Comparison of ENCODE assay signal across 19 cellular contexts in genomic region chr4:169135776-169136175, GRCh38.
A peak's percentile ranks its signal among the peaks of the same experiment; 100 is the strongest.
DNase-seq lines count a peak whose midpoint lies in the region; ATAC-seq and TF ChIP-seq lines count a peak whose summit lies in the region.
"Had no signal": no experiment of that assay in that cellular context is flagged by ENCODE, and none has a peak within 500 bp of the region (broad histone marks: within the 10 kb centered on the region; RNA-seq: fewer than 3 reads in every experiment).

No MANE protein-coding gene starts in this region.

- H3K4me2 ChIP-seq in GM23338, result no peak overlapping the region
- H3K4me2 ChIP-seq: BLaER1 had no signal

- peaks cover 31% of the 10 kb centered on the region for H3K36me3 Mint-ChIP-seq in GM23338 (ENCODE audit: low read depth)
- peaks cover 47% of the 10 kb centered on the region for H3K36me3 Mint-ChIP-seq in nephron (ENCODE audit: low read depth)
- H3K36me3 Mint-ChIP-seq: CD4-positive, alpha-beta memory T cell had no signal

- ATAC-seq in GM23338 (no peak), thoracic aorta (ENCODE audit: insufficient number of reproducible peaks, low FRiP score, low read depth) (no peak), GM21360 (IDR thresholded peaks at IDR 0.05; ENCODE audit: unreplicated experiment) (no peak)
- ATAC-seq: Right ventricle myocardium inferior had no signal

- TF ChIP-seq CTCF in GM23338 (conservative IDR thresholded peaks at IDR 0.05; ENCODE audit: low read depth in 2 of 2) (no peak), nephron (IDR thresholded peaks at IDR 0.05; ENCODE audit: unreplicated experiment in 3 of 3) (no peak), thoracic aorta (IDR thresholded peaks at IDR 0.05) (no peak), esophagus muscularis mucosa (IDR thresholded peaks at IDR 0.05) (no peak)

- no peak for TF ChIP-seq EP300 in esophagus muscularis mucosa (IDR thresholded peaks at IDR 0.05)

- H3K79me2 ChIP-seq in GM23338 (replicated peaks; ENCODE audit: insufficient read depth), result no peaks in the 10 kb centered on the region

- TF ChIP-seq POLR2A in esophagus muscularis mucosa (IDR thresholded peaks at IDR 0.05; ENCODE audit: low read depth), result no peak

- H3K9me3 ChIP-seq in thoracic aorta, result no peaks in the 10 kb centered on the region
- no peaks in the 10 kb centered on the region for H3K9me3 ChIP-seq in esophagus muscularis mucosa
- H3K9me3 ChIP-seq: BLaER1, HAP-1 had no signal

- H3K9me2 ChIP-seq in GM23338 (ENCODE audit: insufficient read depth), result no peaks in the 10 kb centered on the region

- intact Hi-C loops in esophagus muscularis mucosa (cut with DNase I), result no loop called here

- H3F3A ChIP-seq in GM23338 (replicated peaks; ENCODE audit: low read depth), result no peaks in the 10 kb centered on the region

- H3K27me3 Mint-ChIP-seq in GM23338 (ENCODE audit: insufficient read depth, low read depth, poor library complexity) (peaks cover 1% of the 10 kb centered on the region), nephron (ENCODE audit: low read depth) (no peaks in the 10 kb centered on the region)

- H3K27me3 ChIP-seq in GM23338 (ENCODE audit: insufficient read depth) (no peaks in the 10 kb centered on the region), thoracic aorta (replicated peaks; ENCODE audit: insufficient read depth) (no peaks in the 10 kb centered on the region), esophagus muscularis mucosa (no peaks in the 10 kb centered on the region)
- H3K27me3 ChIP-seq: BLaER1 had no signal

- H3K4me1 Mint-ChIP-seq in GM23338, result peaks cover 2% of the 10 kb centered on the region; the same call in 2 of the 3 replicates
- peaks cover 24% of the 10 kb centered on the region for H3K4me1 Mint-ChIP-seq in nephron
- H3K4me1 Mint-ChIP-seq: CD4-positive, alpha-beta memory T cell had no signal

- H2AFZ ChIP-seq in GM23338, result no peak overlapping the region
- H2AFZ ChIP-seq: GM23248 had no signal

- no peak overlapping the region for H3K4me3 ChIP-seq in GM23338
- no peak overlapping the region for H3K4me3 ChIP-seq in thoracic aorta
- H3K4me3 ChIP-seq in esophagus muscularis mucosa, result no peak overlapping the region
- H3K4me3 ChIP-seq: BLaER1, GM23248, HAP-1 had no signal

- 0 out of 2 replicates have a peak overlapping the region, but pooled peaks have one; percentile 60 for H3K27ac ChIP-seq in GM23338 (ENCODE audit: low read depth)
- H3K27ac ChIP-seq in cingulate gyrus (ENCODE audit: low read depth, low read length), result peak overlapping the region; percentile 49
- H3K27ac ChIP-seq in thoracic aorta, result peak overlapping the region; percentile 45 to 77
- H3K27ac ChIP-seq in esophagus muscularis mucosa (replicated peaks in 1 of 4), result no peak overlapping the region
- H3K27ac ChIP-seq: BLaER1, GM23248 had no signal

- no peak overlapping the region for H3K4me3 Mint-ChIP-seq in GM23338
- H3K4me3 Mint-ChIP-seq in nephron, result no peak overlapping the region
- H3K4me3 Mint-ChIP-seq: CD4-positive, alpha-beta memory T cell had no signal

- H3K36me3 ChIP-seq in GM23338 (ENCODE audit: insufficient read depth), result no peaks in the 10 kb centered on the region
- no peaks in the 10 kb centered on the region for H3K36me3 ChIP-seq in thoracic aorta
- peaks cover 0 to 34% (median 15%) of the 10 kb centered on the region in 4 donors for H3K36me3 ChIP-seq in esophagus muscularis mucosa

- no peak for DNase-seq in GM23338 (ENCODE audit: low spot score)
- no peak for DNase-seq in thoracic aorta (ENCODE audit: low spot score)
- no peak for DNase-seq in esophagus muscularis mucosa (ENCODE audit: extremely low spot score)
- no peak for DNase-seq in NCI-H2196 treated with DMSO at 0.1 percent for 48 hours (lab: John Stamatoyannopoulos, UW; ENCODE audit: unreplicated experiment)
- DNase-seq: CD4-positive, alpha-beta memory T cell; DMS153; GM23248; Kasumi-1; NCI-H1694 treated with DMSO at 0.1 percent for 48 hours; NCI-H2081 treated with DMSO at 0.1 percent for 48 hours; NCI-H446 treated with DMSO at 0.1 percent for 48 hours; NCI-H526 treated with DMSO at 0.1 percent for 48 hours; OCI-M1 had no signal

- no peaks in the 10 kb centered on the region for H4K20me1 ChIP-seq in GM23338 (replicated peaks; ENCODE audit: insufficient read depth)
- H4K20me1 ChIP-seq: BLaER1 had no signal

- H3K27ac Mint-ChIP-seq in GM23338, result no peak overlapping the region
- H3K27ac Mint-ChIP-seq in nephron, result peak overlapping the region; percentile 16 to 26 (median 20)
- H3K27ac Mint-ChIP-seq: CD4-positive, alpha-beta memory T cell had no signal

- H3K4me1 ChIP-seq in GM23338 (ENCODE audit: insufficient read depth) (no peaks in the 10 kb centered on the region), thoracic aorta (ENCODE audit: control insufficient read depth in 1 of 2, low read depth in 2 of 2) (peaks cover 25 to 50% of the 10 kb centered on the region in 2 donors), esophagus muscularis mucosa (peaks cover 0 to 17% (median 0%) of the 10 kb centered on the region in 4 donors)
- H3K4me1 ChIP-seq: HAP-1 had no signal

- H3K9me3 Mint-ChIP-seq in GM23338, result no peaks in the 10 kb centered on the region
- H3K9me3 Mint-ChIP-seq in nephron, result no peaks in the 10 kb centered on the region
- H3K9me3 Mint-ChIP-seq: CD4-positive, alpha-beta memory T cell had no signal

- WGBS in esophagus muscularis mucosa, result 84% methylated on average over 2 of the region's 2 CpGs

TF ChIP-seq in GM23338, 12 proteins besides CTCF, POLR2A, EP300 and RAD21:
- TF ChIP-seq EZH2 (IDR thresholded peaks at IDR 0.05; ENCODE audit: low read depth, unreplicated experiment), result no peak
- TF ChIP-seq JUNB (IDR thresholded peaks at IDR 0.05; ENCODE audit: unreplicated experiment), result no peak
- no peak for TF ChIP-seq ZNF462 (CRISPR knock-in tag; IDR thresholded peaks at IDR 0.05)
- no peak for TF ChIP-seq ETS1 (IDR thresholded peaks at IDR 0.05)
- no peak for TF ChIP-seq EZH2phosphoT487 (IDR thresholded peaks at IDR 0.05; ENCODE audit: unreplicated experiment)
- no peak for TF ChIP-seq CREB1 (CRISPR knock-in tag; IDR thresholded peaks at IDR 0.05; ENCODE audit: low read depth)

Comparison
In these comparisons a context has a peak if more than half of its experiments do, and no peak if none do; other contexts are left out.
1. H3K27ac ChIP-seq: peak in GM23338 (single experiment), cingulate gyrus (single experiment) and thoracic aorta (2 of 2); none in esophagus muscularis mucosa (0 of 4).